1 cellular context compared by ENCODE assay signal in the genomic region with DNA sequence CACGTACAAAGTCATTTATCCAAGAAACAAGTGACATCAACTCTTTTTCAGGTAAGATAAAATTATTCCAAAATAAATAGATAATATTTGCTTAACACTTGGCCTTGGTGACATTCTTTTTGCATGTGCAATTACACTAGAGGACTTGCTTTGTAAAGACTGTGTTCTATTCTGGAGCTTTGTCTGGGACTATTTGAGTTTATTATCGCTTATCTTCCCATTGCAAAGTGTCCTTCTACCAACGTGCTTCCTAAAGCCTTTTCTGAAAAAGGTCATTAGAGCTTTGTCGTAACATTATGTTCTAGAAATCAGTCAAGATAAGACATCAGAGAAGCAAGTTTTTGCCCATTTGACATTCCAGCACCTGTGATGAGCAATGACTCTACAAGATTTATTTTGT.
TF ChIP-seq lines count a peak whose summit lies in the region.

No MANE protein-coding gene starts in this region.

TF ChIP-seq in HepG2, 621 proteins besides CTCF, POLR2A, EP300 and RAD21 (continued from another document and continues in another):
- TF ChIP-seq USF2 (IDR thresholded peaks at IDR 0.05; ENCODE audit: low read depth, low read length) (no peak), USF2 (CRISPR knock-in tag; IDR thresholded peaks at IDR 0.05; ENCODE audit: borderline replicate concordance) (no peak), TAF1 (CRISPR knock-in tag; IDR thresholded peaks at IDR 0.05) (no peak), ASH2L (IDR thresholded peaks at IDR 0.05; ENCODE audit: insufficient read length, low read depth, low read length) (no peak), ZNF296 (CRISPR knock-in tag; conservative IDR thresholded peaks at IDR 0.05) (no peak), ZNF331 (CRISPR knock-in tag; IDR thresholded peaks at IDR 0.05) (no peak), MBNL3 (CRISPR knock-in tag; conservative IDR thresholded peaks at IDR 0.05) (no peak), ZBTB8A (CRISPR knock-in tag; IDR thresholded peaks at IDR 0.05; ENCODE audit: borderline replicate concordance, low read depth) (no peak), NCOA2 (CRISPR knock-in tag; IDR thresholded peaks at IDR 0.05) (peak; percentile 74), SAP130 (CRISPR knock-in tag; IDR thresholded peaks at IDR 0.05; ENCODE audit: low read depth) (peak; percentile 35; the same call in 1 of the 2 replicates), CHD4 (IDR thresholded peaks at IDR 0.05; ENCODE audit: borderline replicate concordance, low read length) (no peak), PPARG (CRISPR knock-in tag; conservative IDR thresholded peaks at IDR 0.05) (peak; percentile 43; the same call in 1 of the 2 replicates), FOSL2 (CRISPR knock-in tag; IDR thresholded peaks at IDR 0.05) (peak; percentile 44; the same call in 1 of the 2 replicates), PRDM4 (CRISPR knock-in tag; IDR thresholded peaks at IDR 0.05; ENCODE audit: borderline replicate concordance) (no peak), ZNF614 (CRISPR knock-in tag; IDR thresholded peaks at IDR 0.05; ENCODE audit: borderline replicate concordance) (0 out of 2 replicates have a peak, but pooled peaks have one; percentile 35), ZNF337 (CRISPR knock-in tag; IDR thresholded peaks at IDR 0.05; ENCODE audit: borderline replicate concordance, low read depth) (no peak), ZNF839 (CRISPR knock-in tag; IDR thresholded peaks at IDR 0.05; ENCODE audit: borderline replicate concordance) (no peak), ZNF138 (CRISPR knock-in tag; IDR thresholded peaks at IDR 0.05; ENCODE audit: low read depth) (no peak), KLF9 (CRISPR knock-in tag; IDR thresholded peaks at IDR 0.05; ENCODE audit: low read depth) (no peak), ZNF883 (CRISPR knock-in tag; IDR thresholded peaks at IDR 0.05; ENCODE audit: not compliant biosample characterization) (no peak), SETDB1 (CRISPR knock-in tag; IDR thresholded peaks at IDR 0.05; ENCODE audit: borderline replicate concordance) (no peak), EEA1 (CRISPR knock-in tag; IDR thresholded peaks at IDR 0.05; ENCODE audit: borderline replicate concordance) (no peak), SCMH1 (CRISPR knock-in tag; IDR thresholded peaks at IDR 0.05; ENCODE audit: borderline replicate concordance) (no peak), GABPA (IDR thresholded peaks at IDR 0.05; ENCODE audit: low read depth, low read length) (no peak), GABPA (CRISPR knock-in tag; IDR thresholded peaks at IDR 0.05; ENCODE audit: low read depth) (no peak), TSC22D2 (CRISPR knock-in tag; IDR thresholded peaks at IDR 0.05; ENCODE audit: borderline replicate concordance) (no peak), ZEB1 (IDR thresholded peaks at IDR 0.05; ENCODE audit: insufficient replicate concordance, low read depth) (no peak), MLLT10 (CRISPR knock-in tag; IDR thresholded peaks at IDR 0.05) (no peak), SPEN (CRISPR knock-in tag; IDR thresholded peaks at IDR 0.05; ENCODE audit: low read depth) (no peak), ZBTB3 (CRISPR knock-in tag; IDR thresholded peaks at IDR 0.05; ENCODE audit: borderline replicate concordance, low read depth) (no peak), PRDM10 (CRISPR knock-in tag; IDR thresholded peaks at IDR 0.05; ENCODE audit: low read depth) (no peak), JUN (CRISPR knock-in tag; IDR thresholded peaks at IDR 0.05) (no peak), NFKB2 (CRISPR knock-in tag; IDR thresholded peaks at IDR 0.05; ENCODE audit: borderline replicate concordance) (no peak), ZNF713 (CRISPR knock-in tag; IDR thresholded peaks at IDR 0.05) (no peak), BCL3 (CRISPR knock-in tag; IDR thresholded peaks at IDR 0.05) (no peak), ATF4 (CRISPR knock-in tag; IDR thresholded peaks at IDR 0.05) (no peak)
- TF ChIP-seq, protein P1, sequence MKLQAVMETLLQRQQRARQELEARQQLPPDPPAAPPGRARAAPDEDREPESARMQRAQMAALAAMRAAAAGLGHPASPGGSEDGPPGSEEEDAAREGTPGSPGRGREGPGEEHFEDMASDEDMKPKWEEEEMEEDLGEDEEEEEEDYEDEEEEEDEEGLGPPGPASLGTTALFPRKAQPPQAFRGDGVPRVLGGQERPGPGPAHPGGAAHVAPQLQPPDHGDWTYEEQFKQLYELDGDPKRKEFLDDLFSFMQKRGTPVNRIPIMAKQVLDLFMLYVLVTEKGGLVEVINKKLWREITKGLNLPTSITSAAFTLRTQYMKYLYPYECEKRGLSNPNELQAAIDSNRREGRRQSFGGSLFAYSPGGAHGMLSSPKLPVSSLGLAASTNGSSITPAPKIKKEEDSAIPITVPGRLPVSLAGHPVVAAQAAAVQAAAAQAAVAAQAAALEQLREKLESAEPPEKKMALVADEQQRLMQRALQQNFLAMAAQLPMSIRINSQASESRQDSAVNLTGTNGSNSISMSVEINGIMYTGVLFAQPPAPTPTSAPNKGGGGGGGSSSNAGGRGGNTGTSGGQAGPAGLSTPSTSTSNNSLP (IDR thresholded peaks at IDR 0.05; ENCODE audit: low read depth, low read length), result peak; percentile 42; the same call in 1 of the 2 replicates
- TF ChIP-seq, protein P2, sequence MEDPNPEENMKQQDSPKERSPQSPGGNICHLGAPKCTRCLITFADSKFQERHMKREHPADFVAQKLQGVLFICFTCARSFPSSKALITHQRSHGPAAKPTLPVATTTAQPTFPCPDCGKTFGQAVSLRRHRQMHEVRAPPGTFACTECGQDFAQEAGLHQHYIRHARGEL (CRISPR knock-in tag; IDR thresholded peaks at IDR 0.05), result no peak
- TF ChIP-seq, protein P3, sequence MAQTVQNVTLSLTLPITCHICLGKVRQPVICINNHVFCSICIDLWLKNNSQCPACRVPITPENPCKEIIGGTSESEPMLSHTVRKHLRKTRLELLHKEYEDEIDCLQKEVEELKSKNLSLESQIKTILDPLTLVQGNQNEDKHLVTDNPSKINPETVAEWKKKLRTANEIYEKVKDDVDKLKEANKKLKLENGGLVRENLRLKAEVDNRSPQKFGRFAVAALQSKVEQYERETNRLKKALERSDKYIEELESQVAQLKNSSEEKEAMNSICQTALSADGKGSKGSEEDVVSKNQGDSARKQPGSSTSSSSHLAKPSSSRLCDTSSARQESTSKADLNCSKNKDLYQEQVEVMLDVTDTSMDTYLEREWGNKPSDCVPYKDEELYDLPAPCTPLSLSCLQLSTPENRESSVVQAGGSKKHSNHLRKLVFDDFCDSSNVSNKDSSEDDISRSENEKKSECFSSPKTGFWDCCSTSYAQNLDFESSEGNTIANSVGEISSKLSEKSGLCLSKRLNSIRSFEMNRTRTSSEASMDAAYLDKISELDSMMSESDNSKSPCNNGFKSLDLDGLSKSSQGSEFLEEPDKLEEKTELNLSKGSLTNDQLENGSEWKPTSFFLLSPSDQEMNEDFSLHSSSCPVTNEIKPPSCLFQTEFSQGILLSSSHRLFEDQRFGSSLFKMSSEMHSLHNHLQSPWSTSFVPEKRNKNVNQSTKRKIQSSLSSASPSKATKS (CRISPR knock-in tag; IDR thresholded peaks at IDR 0.05), result no peak
- TF ChIP-seq, protein P4, sequence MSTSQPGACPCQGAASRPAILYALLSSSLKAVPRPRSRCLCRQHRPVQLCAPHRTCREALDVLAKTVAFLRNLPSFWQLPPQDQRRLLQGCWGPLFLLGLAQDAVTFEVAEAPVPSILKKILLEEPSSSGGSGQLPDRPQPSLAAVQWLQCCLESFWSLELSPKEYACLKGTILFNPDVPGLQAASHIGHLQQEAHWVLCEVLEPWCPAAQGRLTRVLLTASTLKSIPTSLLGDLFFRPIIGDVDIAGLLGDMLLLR (CRISPR knock-in tag; IDR thresholded peaks at IDR 0.05), result no peak
- TF ChIP-seq, protein P5, sequence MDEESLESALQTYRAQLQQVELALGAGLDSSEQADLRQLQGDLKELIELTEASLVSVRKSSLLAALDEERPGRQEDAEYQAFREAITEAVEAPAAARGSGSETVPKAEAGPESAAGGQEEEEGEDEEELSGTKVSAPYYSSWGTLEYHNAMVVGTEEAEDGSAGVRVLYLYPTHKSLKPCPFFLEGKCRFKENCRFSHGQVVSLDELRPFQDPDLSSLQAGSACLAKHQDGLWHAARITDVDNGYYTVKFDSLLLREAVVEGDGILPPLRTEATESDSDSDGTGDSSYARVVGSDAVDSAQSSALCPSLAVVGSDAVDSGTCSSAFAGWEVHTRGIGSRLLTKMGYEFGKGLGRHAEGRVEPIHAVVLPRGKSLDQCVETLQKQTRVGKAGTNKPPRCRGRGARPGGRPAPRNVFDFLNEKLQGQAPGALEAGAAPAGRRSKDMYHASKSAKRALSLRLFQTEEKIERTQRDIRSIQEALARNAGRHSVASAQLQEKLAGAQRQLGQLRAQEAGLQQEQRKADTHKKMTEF (CRISPR knock-in tag; IDR thresholded peaks at IDR 0.05), result peak; percentile 57; the same call in 1 of the 2 replicates
- TF ChIP-seq, protein P6, sequence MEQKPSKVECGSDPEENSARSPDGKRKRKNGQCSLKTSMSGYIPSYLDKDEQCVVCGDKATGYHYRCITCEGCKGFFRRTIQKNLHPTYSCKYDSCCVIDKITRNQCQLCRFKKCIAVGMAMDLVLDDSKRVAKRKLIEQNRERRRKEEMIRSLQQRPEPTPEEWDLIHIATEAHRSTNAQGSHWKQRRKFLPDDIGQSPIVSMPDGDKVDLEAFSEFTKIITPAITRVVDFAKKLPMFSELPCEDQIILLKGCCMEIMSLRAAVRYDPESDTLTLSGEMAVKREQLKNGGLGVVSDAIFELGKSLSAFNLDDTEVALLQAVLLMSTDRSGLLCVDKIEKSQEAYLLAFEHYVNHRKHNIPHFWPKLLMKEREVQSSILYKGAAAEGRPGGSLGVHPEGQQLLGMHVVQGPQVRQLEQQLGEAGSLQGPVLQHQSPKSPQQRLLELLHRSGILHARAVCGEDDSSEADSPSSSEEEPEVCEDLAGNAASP (CRISPR knock-in tag; IDR thresholded peaks at IDR 0.05; ENCODE audit: borderline replicate concordance), result peak; percentile 52; the same call in 1 of the 2 replicates
